Comparison of ENCODE assay signal across 17 cellular contexts in the genomic region with DNA sequence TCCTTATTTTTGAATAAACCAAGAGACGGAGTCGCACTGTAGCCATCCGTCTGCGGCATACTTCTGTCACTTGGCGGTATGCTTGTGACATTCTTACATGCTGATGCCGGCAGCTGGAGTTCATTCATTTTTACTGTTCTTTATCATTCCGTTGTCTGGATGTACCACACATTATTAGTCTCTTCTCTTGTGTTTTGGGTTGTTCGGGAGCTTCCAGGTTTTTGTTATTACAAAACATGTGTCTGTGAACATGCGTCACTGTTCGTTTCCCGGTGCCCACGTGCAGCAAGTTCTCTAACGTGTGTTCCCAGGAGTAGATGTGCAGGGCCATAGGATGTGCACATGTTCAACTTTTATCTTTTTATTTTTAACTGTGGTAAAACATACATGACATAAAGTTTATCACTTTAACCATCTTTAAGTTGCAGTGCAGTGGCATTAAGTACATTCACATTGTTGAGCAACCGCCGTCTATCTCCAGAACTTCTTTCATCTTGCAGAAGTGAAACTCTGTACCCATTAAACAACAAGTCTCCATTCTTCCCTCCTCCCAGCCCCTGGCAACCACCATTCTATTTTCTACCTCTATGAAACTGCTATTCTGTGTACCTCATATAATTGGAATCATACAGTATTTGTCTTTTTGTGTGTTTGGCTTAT. TPM values are rescaled to one million over a fixed set of nuclear protein-coding genes. Genes with fewer than 3 reads are reported as not detected.
DNase-seq lines count a peak whose midpoint lies in the region; ATAC-seq, FAIRE-seq and TF ChIP-seq lines count a peak whose summit lies in the region.
"Had no signal": no experiment of that assay in that cellular context is flagged by ENCODE, and none has a peak within 500 bp of the region (broad histone marks: within the 10 kb centered on the region; RNA-seq: fewer than 3 reads in every experiment).

No MANE protein-coding gene starts in this region.

- H3K9me3 Mint-ChIP-seq in nephron progenitor cell: no peaks in the 10 kb centered on the region
- H3K9me3 Mint-ChIP-seq in MCF 10A (ENCODE audit: unreplicated experiment): no peaks in the 10 kb centered on the region
- H3K9me3 Mint-ChIP-seq: nephron had no signal

- no peak overlapping the region for H3K18ac ChIP-seq in trophoblast cell (ENCODE audit: low read length)

- H2AFZ ChIP-seq in trophoblast cell (ENCODE audit: insufficient read depth, low read length, poor library complexity): no peak overlapping the region

- no peak overlapping the region for H2BK12ac ChIP-seq in trophoblast cell (ENCODE audit: low read length)

- intact Hi-C loops in MCF 10A (cut with micrococcal nuclease): no loop called here

- no peak overlapping the region for H3K27ac ChIP-seq in trophoblast cell (ENCODE audit: low read depth, low read length)

- no peak overlapping the region for H2AK5ac ChIP-seq in trophoblast cell (ENCODE audit: low read length)

- H3K23ac ChIP-seq in trophoblast cell (ENCODE audit: low read length): no peak overlapping the region

- peaks cover 5% of the 10 kb centered on the region for H3K36me3 Mint-ChIP-seq in nephron progenitor cell (ENCODE audit: low read depth)
- no peaks in the 10 kb centered on the region for H3K36me3 Mint-ChIP-seq in MCF 10A (ENCODE audit: insufficient read depth, unreplicated experiment)

- TF ChIP-seq POLR2A in GM12891 (IDR thresholded peaks at IDR 0.05; ENCODE audit: low read depth, low read length): no peak

- peaks cover 5 to 12% of the 10 kb centered on the region in 2 experiments for H3K4me1 ChIP-seq in trophoblast cell (ENCODE audit: control insufficient read depth in 1 of 2, insufficient read depth in 2 of 2, low read length in 2 of 2)

- H3K14ac ChIP-seq in trophoblast cell (ENCODE audit: low read length): no peak overlapping the region

- H2BK5ac ChIP-seq in trophoblast cell (ENCODE audit: low read depth, low read length, poor library complexity): no peak overlapping the region

- peaks cover 4% of the 10 kb centered on the region for H3K27me3 Mint-ChIP-seq in nephron progenitor cell (ENCODE audit: low read depth, poor library complexity)
- H3K27me3 Mint-ChIP-seq in MCF 10A (ENCODE audit: insufficient read depth, unreplicated experiment): no peaks in the 10 kb centered on the region
- H3K27me3 Mint-ChIP-seq: IgD-negative memory B cell had no signal

- H4K12ac ChIP-seq in trophoblast cell (ENCODE audit: low read depth, low read length): no peak overlapping the region

- no peak overlapping the region for H3K27ac Mint-ChIP-seq in nephron progenitor cell
- H3K27ac Mint-ChIP-seq in MCF 10A (ENCODE audit: low read depth, unreplicated experiment): no peak overlapping the region
- H3K27ac Mint-ChIP-seq: activated T-helper 1 cell treated with anti-CD3 and anti-CD28 coated beads, Interleukin-12 subunit alpha, Interleukin-12 subunit beta, Interleukin-2, Interleukin-4 antibody, amounts not matched to agents 30 ng/mL and 10 ng/mL and 1 ng/mL, durations not matched to agents 14 hours and 24 hours and 36 hours; nephron had no signal

- no peak for TF ChIP-seq CTCF in nephron progenitor cell (IDR thresholded peaks at IDR 0.05)
- TF ChIP-seq CTCF in MCF 10A (IDR thresholded peaks at IDR 0.05; ENCODE audit: unreplicated experiment): no peak

- no peak overlapping the region for H4K8ac ChIP-seq in trophoblast cell (ENCODE audit: low read depth, low read length)

- H4K91ac ChIP-seq in trophoblast cell (ENCODE audit: low read depth, low read length): no peak overlapping the region

- CTCF ChIA-PET in MCF 10A (lab: Yijun Ruan, JAX): no interaction called here

- BruUV-seq in MCF 10A (replicated peaks; lab: Mats Ljungman, UMichigan): no TSS peak

- H3K4me2 ChIP-seq in trophoblast cell (ENCODE audit: low read length): no peak overlapping the region

- DNase-seq in CD1c-positive myeloid dendritic cell (ENCODE audit: extremely low spot score): peak; percentile 16
- DNase-seq in GM12891 (ENCODE audit: insufficient read length, low spot score): no peak
- peak; percentile 69 for DNase-seq in SIG-M5 (lab: John Stamatoyannopoulos, UW)
- peak; percentile 19 to 60 for DNase-seq in trophoblast cell
- no peak for DNase-seq in nephron progenitor cell
- no peak for DNase-seq in MCF 10A (ENCODE audit: unreplicated experiment)
- no peak for DNase-seq in stimulated activated naive CD4-positive, alpha-beta T cell treated with Interleukin-2 at 50 U/mL for 16 hours (lab: John Stamatoyannopoulos, UW)
- DNase-seq: activated CD4-positive, alpha-beta T cell treated with anti-CD3 and anti-CD28 coated beads for 48 hours; dorsolateral prefrontal cortex; esophagus squamous epithelium; NCI-H187 treated with DMSO at 0.1 percent for 48 hours; NCI-H526 treated with DMSO at 0.1 percent for 48 hours; retina had no signal

- H3K36me3 ChIP-seq in trophoblast cell (ENCODE audit: control insufficient read depth in 1 of 2, insufficient read depth in 2 of 2, low read length in 2 of 2): no peaks in the 10 kb centered on the region
- H3K36me3 ChIP-seq: esophagus squamous epithelium had no signal

- H3K9me3 ChIP-seq in trophoblast cell (ENCODE audit: insufficient read depth, low read depth, low read length): no peaks in the 10 kb centered on the region
- H3K9me3 ChIP-seq: esophagus squamous epithelium had no signal

- H2BK120ac ChIP-seq in trophoblast cell (ENCODE audit: insufficient read depth, low read length, poor library complexity): no peak overlapping the region

- peaks cover 2% of the 10 kb centered on the region for H3K79me2 ChIP-seq in trophoblast cell (ENCODE audit: control insufficient read depth, insufficient read depth, low read length, poor library complexity)

- no peaks in the 10 kb centered on the region for H3K27me3 ChIP-seq in trophoblast cell (ENCODE audit: insufficient read depth, low read length)
- H3K27me3 ChIP-seq: dorsolateral prefrontal cortex, esophagus squamous epithelium had no signal

- no peak overlapping the region for H3K4ac ChIP-seq in trophoblast cell (ENCODE audit: low read depth, low read length)

- no peak overlapping the region for H3K9ac ChIP-seq in trophoblast cell (ENCODE audit: low read length)

- no CpG with 5 or more reads among the region's 15 CpGs for WGBS in trophoblast cell (ENCODE audit: extremely low coverage, insufficient coverage, insufficient read length)

- H3K4me3 ChIP-seq in trophoblast cell (ENCODE audit: low read depth, low read length): no peak overlapping the region
- H3K4me3 ChIP-seq: dorsolateral prefrontal cortex, esophagus squamous epithelium had no signal

- POLR2A ChIA-PET in MCF 10A (lab: Yijun Ruan, JAX): interaction anchor here (0.6 kb wide), 1 partner anchor 254 kb away, joined by 3 read pairs; no protein-coding TSS in a partner anchor

- H3K79me1 ChIP-seq in trophoblast cell (ENCODE audit: low read length): peaks cover 4% of the 10 kb centered on the region

- ATAC-seq in HG03354 (IDR thresholded peaks at IDR 0.05; ENCODE audit: poor library complexity, severe bottlenecking, unreplicated experiment): no peak

- FAIRE-seq in GM12891 (lab: Jason Lieb, UNC): no peak

- H3K4me3 Mint-ChIP-seq in nephron progenitor cell (no peak overlapping the region), MCF 10A (ENCODE audit: unreplicated experiment) (no peak overlapping the region)
- H3K4me3 Mint-ChIP-seq: activated T-helper 1 cell treated with anti-CD3 and anti-CD28 coated beads, Interleukin-12 subunit alpha, Interleukin-12 subunit beta, Interleukin-2, Interleukin-4 antibody, amounts not matched to agents 30 ng/mL and 10 ng/mL and 1 ng/mL, durations not matched to agents 14 hours and 24 hours and 36 hours; nephron had no signal

- H3K4me1 Mint-ChIP-seq in nephron progenitor cell (peaks cover 4% of the 10 kb centered on the region), MCF 10A (ENCODE audit: insufficient read depth, unreplicated experiment) (no peaks in the 10 kb centered on the region)
- H3K4me1 Mint-ChIP-seq: nephron had no signal

TF ChIP-seq in GM12891, 5 proteins besides CTCF, POLR2A, EP300 and RAD21:
- TF ChIP-seq TAF1 (IDR thresholded peaks at IDR 0.05; ENCODE audit: low read depth, low read length) (no peak), SPI1 (IDR thresholded peaks at IDR 0.05; ENCODE audit: low read depth, low read length) (peak; percentile 51)

RNA-seq across cellular contexts. Expression of a gene that starts 40.1 kb away (rescaled TPM):
- 0.21 TPM for polyA plus RNA-seq in GM12891 (2012; ENCODE audit: low read depth, missing spikeins)
- polyA plus RNA-seq in trophoblast cell (2013): 3.0 and 3.4 TPM in 2 replicates
- total RNA-seq in MCF 10A (2022): 11.6 and 19.8 TPM in 2 replicates

Comparison
In these comparisons a context has a peak if more than half of its experiments do, and no peak if none do; other contexts are left out.
1. DNase-seq: peak in CD1c-positive myeloid dendritic cell (single experiment), SIG-M5 (single experiment) and trophoblast cell (2 of 2); none in GM12891 (single experiment), nephron progenitor cell (single experiment), MCF 10A (single experiment) and stimulated activated naive CD4-positive, alpha-beta T cell treated with Interleukin-2 at 50 U/mL for 16 hours (single experiment).